ENCODE assay signal across 16 cellular contexts in genomic region chr5:149996186-149996890, GRCh38. TPM values are rescaled to one million over a fixed set of nuclear protein-coding genes. Genes with fewer than 3 reads are reported as not detected.
"Had no signal": no experiment of that assay in that cellular context is flagged by ENCODE, and none has a peak within 500 bp of the region (broad histone marks: within the 10 kb centered on the region; RNA-seq: fewer than 3 reads in every experiment).

No MANE protein-coding gene starts in this region.

- H3K4me3 Mint-ChIP-seq: activated CD4-positive, alpha-beta T cell treated with anti-CD3 and anti-CD28 coated beads for 36 hours; activated CD8-positive, alpha-beta T cell treated with anti-CD3 and anti-CD28 coated beads for 36 hours; neural progenitor cell; stimulated activated naive CD8-positive, alpha-beta T cell treated with anti-CD3 and anti-CD28 coated beads, Interleukin-15, Interleukin-2, amounts not matched to agents 100 ng/mL and 50 ng/mL, for 24 hours had no signal

- H3K27me3 ChIP-seq: brain microvascular endothelial cell, neural progenitor cell, ovary, thyroid gland had no signal

- H3K9me3 Mint-ChIP-seq: activated CD8-positive, alpha-beta T cell treated with anti-CD3 and anti-CD28 coated beads for 36 hours; neural progenitor cell; stimulated activated naive CD8-positive, alpha-beta T cell treated with anti-CD3 and anti-CD28 coated beads, Interleukin-15, Interleukin-2, amounts not matched to agents 100 ng/mL and 50 ng/mL, for 24 hours had no signal

- H3K4me2 ChIP-seq: neural progenitor cell had no signal

- H2AFZ ChIP-seq: neural progenitor cell had no signal

- H3K9ac ChIP-seq: neural progenitor cell had no signal

- H3K27ac Mint-ChIP-seq: activated CD4-positive, alpha-beta T cell treated with anti-CD3 and anti-CD28 coated beads for 36 hours; activated CD8-positive, alpha-beta T cell treated with anti-CD3 and anti-CD28 coated beads for 36 hours; neural progenitor cell; stimulated activated naive CD8-positive, alpha-beta T cell treated with anti-CD3 and anti-CD28 coated beads, Interleukin-15, Interleukin-2, amounts not matched to agents 100 ng/mL and 50 ng/mL, for 24 hours had no signal

- H3K27ac ChIP-seq: brain microvascular endothelial cell, left ventricle myocardium inferior, neural progenitor cell, ovary, thyroid gland, WERI-Rb-1 had no signal

- H3K9me3 ChIP-seq: left ventricle myocardium inferior, ovary, thyroid gland had no signal

- H3K27me3 Mint-ChIP-seq: activated CD4-positive, alpha-beta T cell treated with anti-CD3 and anti-CD28 coated beads for 36 hours; activated CD8-positive, alpha-beta T cell treated with anti-CD3 and anti-CD28 coated beads for 36 hours; stimulated activated naive CD8-positive, alpha-beta T cell treated with anti-CD3 and anti-CD28 coated beads, Interleukin-15, Interleukin-2, amounts not matched to agents 100 ng/mL and 50 ng/mL, for 24 hours had no signal

- DNase-seq: activated CD4-positive, alpha-beta T cell treated with anti-CD3 and anti-CD28 coated beads for 36 hours; activated CD8-positive, alpha-beta memory T cell treated with anti-CD3 and anti-CD28 coated beads, Interleukin-2, amount 50 U/mL, for 48 hours; activated CD8-positive, alpha-beta T cell treated with anti-CD3 and anti-CD28 coated beads for 36 hours; brain microvascular endothelial cell; effector CD4-positive, alpha-beta T cell; left ventricle myocardium inferior; ovary; retina; stimulated activated CD4-positive, alpha-beta T cell treated with anti-CD3 and anti-CD28 coated beads, Interleukin-4, amount 100 ng/mL, for 1 hour; stimulated activated CD8-positive, alpha-beta memory T cell treated with anti-CD3 and anti-CD28 coated beads, Interleukin-4, amount 100 ng/mL, for 48 hours; T1000; thyroid gland; WERI-Rb-1 had no signal

- H3K4me3 ChIP-seq: left ventricle myocardium inferior, neural progenitor cell, ovary, thyroid gland had no signal

- H3K36me3 ChIP-seq: brain microvascular endothelial cell, neural progenitor cell, ovary, thyroid gland, WERI-Rb-1 had no signal

RNA-seq across cellular contexts. Expression of gene PDE6A, which starts 51.7 kb away (rescaled TPM):
- total RNA-seq: activated CD4-positive, alpha-beta T cell treated with anti-CD3 and anti-CD28 coated beads for 36 hours; activated CD8-positive, alpha-beta T cell treated with anti-CD3 and anti-CD28 coated beads for 36 hours; mesenteric fat pad; thyroid gland had no signal
